1 cellular context compared by ENCODE assay signal in the genomic region with DNA sequence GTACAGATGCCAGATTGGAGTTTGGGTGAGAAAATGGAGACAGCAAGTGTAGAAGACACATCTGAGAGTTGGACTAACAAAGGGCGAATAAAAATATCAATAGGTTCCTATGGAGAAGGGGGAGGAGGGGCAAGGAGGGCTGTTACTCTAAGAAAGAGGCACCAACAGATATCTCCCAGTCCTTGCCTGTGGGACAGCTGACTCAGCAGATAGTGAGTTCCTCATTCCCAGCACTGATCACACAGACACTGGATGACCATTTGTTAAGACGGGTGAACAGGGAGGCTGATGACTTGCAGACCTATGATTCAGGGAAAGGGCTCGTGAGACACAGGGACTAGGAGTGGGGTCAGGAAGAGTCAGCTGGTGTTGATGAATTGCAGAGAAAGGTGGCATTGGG.
A peak's percentile ranks its signal among the peaks of the same experiment; 100 is the strongest.
TF ChIP-seq lines count a peak whose summit lies in the region.

No MANE protein-coding gene starts in this region.

TF ChIP-seq in GM23338, 12 proteins besides CTCF, POLR2A, EP300 and RAD21:
- TF ChIP-seq, protein P1, sequence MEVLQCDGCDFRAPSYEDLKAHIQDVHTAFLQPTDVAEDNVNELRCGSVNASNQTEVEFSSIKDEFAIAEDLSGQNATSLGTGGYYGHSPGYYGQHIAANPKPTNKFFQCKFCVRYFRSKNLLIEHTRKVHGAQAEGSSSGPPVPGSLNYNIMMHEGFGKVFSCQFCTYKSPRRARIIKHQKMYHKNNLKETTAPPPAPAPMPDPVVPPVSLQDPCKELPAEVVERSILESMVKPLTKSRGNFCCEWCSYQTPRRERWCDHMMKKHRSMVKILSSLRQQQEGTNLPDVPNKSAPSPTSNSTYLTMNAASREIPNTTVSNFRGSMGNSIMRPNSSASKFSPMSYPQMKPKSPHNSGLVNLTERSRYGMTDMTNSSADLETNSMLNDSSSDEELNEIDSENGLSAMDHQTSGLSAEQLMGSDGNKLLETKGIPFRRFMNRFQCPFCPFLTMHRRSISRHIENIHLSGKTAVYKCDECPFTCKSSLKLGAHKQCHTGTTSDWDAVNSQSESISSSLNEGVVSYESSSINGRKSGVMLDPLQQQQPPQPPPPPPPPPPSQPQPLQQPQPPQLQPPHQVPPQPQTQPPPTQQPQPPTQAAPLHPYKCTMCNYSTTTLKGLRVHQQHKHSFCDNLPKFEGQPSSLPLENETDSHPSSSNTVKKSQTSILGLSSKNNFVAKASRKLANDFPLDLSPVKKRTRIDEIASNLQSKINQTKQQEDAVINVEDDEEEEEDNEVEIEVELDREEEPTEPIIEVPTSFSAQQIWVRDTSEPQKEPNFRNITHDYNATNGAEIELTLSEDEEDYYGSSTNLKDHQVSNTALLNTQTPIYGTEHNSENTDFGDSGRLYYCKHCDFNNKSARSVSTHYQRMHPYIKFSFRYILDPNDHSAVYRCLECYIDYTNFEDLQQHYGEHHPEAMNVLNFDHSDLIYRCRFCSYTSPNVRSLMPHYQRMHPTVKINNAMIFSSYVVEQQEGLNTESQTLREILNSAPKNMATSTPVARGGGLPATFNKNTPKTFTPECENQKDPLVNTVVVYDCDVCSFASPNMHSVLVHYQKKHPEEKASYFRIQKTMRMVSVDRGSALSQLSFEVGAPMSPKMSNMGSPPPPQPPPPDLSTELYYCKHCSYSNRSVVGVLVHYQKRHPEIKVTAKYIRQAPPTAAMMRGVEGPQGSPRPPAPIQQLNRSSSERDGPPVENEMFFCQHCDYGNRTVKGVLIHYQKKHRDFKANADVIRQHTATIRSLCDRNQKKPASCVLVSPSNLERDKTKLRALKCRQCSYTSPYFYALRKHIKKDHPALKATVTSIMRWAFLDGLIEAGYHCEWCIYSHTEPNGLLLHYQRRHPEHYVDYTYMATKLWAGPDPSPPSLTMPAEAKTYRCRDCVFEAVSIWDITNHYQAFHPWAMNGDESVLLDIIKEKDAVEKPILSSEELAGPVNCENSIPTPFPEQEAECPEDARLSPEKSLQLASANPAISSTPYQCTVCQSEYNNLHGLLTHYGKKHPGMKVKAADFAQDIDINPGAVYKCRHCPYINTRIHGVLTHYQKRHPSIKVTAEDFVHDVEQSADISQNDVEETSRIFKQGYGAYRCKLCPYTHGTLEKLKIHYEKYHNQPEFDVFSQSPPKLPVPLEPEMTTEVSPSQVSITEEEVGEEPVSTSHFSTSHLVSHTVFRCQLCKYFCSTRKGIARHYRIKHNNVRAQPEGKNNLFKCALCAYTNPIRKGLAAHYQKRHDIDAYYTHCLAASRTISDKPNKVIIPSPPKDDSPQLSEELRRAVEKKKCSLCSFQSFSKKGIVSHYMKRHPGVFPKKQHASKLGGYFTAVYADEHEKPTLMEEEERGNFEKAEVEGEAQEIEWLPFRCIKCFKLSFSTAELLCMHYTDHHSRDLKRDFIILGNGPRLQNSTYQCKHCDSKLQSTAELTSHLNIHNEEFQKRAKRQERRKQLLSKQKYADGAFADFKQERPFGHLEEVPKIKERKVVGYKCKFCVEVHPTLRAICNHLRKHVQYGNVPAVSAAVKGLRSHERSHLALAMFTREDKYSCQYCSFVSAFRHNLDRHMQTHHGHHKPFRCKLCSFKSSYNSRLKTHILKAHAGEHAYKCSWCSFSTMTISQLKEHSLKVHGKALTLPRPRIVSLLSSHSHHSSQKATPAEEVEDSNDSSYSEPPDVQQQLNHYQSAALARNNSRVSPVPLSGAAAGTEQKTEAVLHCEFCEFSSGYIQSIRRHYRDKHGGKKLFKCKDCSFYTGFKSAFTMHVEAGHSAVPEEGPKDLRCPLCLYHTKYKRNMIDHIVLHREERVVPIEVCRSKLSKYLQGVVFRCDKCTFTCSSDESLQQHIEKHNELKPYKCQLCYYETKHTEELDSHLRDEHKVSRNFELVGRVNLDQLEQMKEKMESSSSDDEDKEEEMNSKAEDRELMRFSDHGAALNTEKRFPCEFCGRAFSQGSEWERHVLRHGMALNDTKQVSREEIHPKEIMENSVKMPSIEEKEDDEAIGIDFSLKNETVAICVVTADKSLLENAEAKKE (CRISPR knock-in tag; IDR thresholded peaks at IDR 0.05), result peak; percentile 85
- TF ChIP-seq ZNF331 (CRISPR knock-in tag; IDR thresholded peaks at IDR 0.05; ENCODE audit: low read depth) (no peak), JUNB (IDR thresholded peaks at IDR 0.05; ENCODE audit: unreplicated experiment) (no peak)
